22 cellular contexts compared by ENCODE assay signal in the genomic region with DNA sequence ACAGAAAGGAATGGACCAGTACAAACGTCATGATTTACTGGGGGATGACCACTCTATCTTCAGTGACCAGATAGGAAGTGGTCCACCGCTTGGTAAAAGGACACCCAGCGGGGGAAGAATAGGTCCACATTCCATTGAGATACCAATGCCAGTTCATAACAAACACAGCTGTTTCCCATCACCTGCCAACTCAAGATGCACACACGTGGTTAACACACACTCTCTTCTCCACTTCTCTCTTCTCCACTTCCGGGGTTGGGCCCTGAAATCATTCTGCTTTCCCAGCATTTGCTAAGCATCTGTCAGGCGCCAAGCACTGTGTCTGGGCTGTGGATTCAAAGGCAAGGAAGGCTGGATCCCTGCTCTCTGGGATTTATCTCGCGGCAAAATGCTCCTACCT.
"Had no signal": no experiment of that assay in that cellular context is flagged by ENCODE, and none has a peak within 500 bp of the region (broad histone marks: within the 10 kb centered on the region; RNA-seq: fewer than 3 reads in every experiment).

No MANE protein-coding gene starts in this region.

- H3K9me3 ChIP-seq: neutrophil, thoracic aorta, upper lobe of left lung had no signal

- H3K79me2 ChIP-seq: parathyroid adenoma had no signal

- H3K36me3 ChIP-seq: brain microvascular endothelial cell, neutrophil, thoracic aorta, upper lobe of left lung had no signal

- ATAC-seq: activated CD4-positive, CD25-positive, alpha-beta regulatory T cell treated with anti-CD3 and anti-CD28 coated beads, Interleukin-2, amount 50 U/mL, for 24 hours; activated CD8-positive, alpha-beta T cell treated with anti-CD3 and anti-CD28 coated beads, Interleukin-2, amount 10 ng/mL, durations not matched to agents 7 days and 5 days; activated T-cell treated with anti-CD3 and anti-CD28 coated beads, Interleukin-2, amount 50 U/mL, for 4 hours; esophagus mucosa; left cardiac atrium; natural killer cell; sciatic nerve; stimulated activated naive B cell treated with anti-CD40 and anti-IgM and Interleukin-4, amounts not matched to agents 10 μg/mL and 1 μg/mL and 100 μg/mL, for 72 hours had no signal

- H3K9me3 Mint-ChIP-seq: activated CD4-positive, alpha-beta T cell treated with anti-CD3 and anti-CD28 coated beads, Interleukin-2, amount 10 ng/mL, durations not matched to agents 7 days and 5 days; activated naive CD4-positive, alpha-beta T cell treated with anti-CD3 and anti-CD28 coated beads for 36 hours; activated T-cell treated with anti-CD3 and anti-CD28 coated beads, Interleukin-2, amount 50 U/mL, for 4 hours; central memory CD8-positive, alpha-beta T cell; natural killer cell; stimulated activated naive B cell treated with anti-CD40 and anti-IgM and Interleukin-4, amounts not matched to agents 10 μg/mL and 1 μg/mL and 100 μg/mL, for 72 hours; T-helper 1 cell treated with Interleukin-12 subunit alpha and Interleukin-12 subunit beta and Interleukin-4 antibody, amounts not matched to agents 30 μg/mL and 1 μg/mL, for 36 hours had no signal

- H3K9ac ChIP-seq: parathyroid adenoma had no signal

- H2AFZ ChIP-seq: parathyroid adenoma had no signal

- H3K27ac Mint-ChIP-seq: activated CD4-positive, alpha-beta T cell treated with anti-CD3 and anti-CD28 coated beads, Interleukin-2, amount 10 ng/mL, durations not matched to agents 7 days and 5 days; activated CD8-positive, alpha-beta T cell treated with anti-CD3 and anti-CD28 coated beads, Interleukin-2, amount 10 ng/mL, durations not matched to agents 7 days and 5 days; activated naive CD4-positive, alpha-beta T cell treated with anti-CD3 and anti-CD28 coated beads for 36 hours; natural killer cell; stimulated activated naive B cell treated with anti-CD40 and anti-IgM and Interleukin-4, amounts not matched to agents 10 μg/mL and 1 μg/mL and 100 μg/mL, for 72 hours; T-helper 1 cell treated with Interleukin-12 subunit alpha and Interleukin-12 subunit beta and Interleukin-4 antibody, amounts not matched to agents 30 μg/mL and 1 μg/mL, for 36 hours had no signal

- H3K4me1 Mint-ChIP-seq: activated CD4-positive, alpha-beta T cell treated with anti-CD3 and anti-CD28 coated beads, Interleukin-2, amount 10 ng/mL, durations not matched to agents 7 days and 5 days; central memory CD8-positive, alpha-beta T cell had no signal

- H3K27me3 ChIP-seq: brain microvascular endothelial cell, neutrophil, upper lobe of left lung had no signal

- H3K4me3 Mint-ChIP-seq: activated CD4-positive, alpha-beta T cell treated with anti-CD3 and anti-CD28 coated beads, Interleukin-2, amount 10 ng/mL, durations not matched to agents 7 days and 5 days; activated CD8-positive, alpha-beta T cell treated with anti-CD3 and anti-CD28 coated beads, Interleukin-2, amount 10 ng/mL, durations not matched to agents 7 days and 5 days; activated naive CD4-positive, alpha-beta T cell treated with anti-CD3 and anti-CD28 coated beads for 36 hours; activated T-cell treated with anti-CD3 and anti-CD28 coated beads, Interleukin-2, amount 50 U/mL, for 4 hours; central memory CD8-positive, alpha-beta T cell; natural killer cell; stimulated activated naive B cell treated with anti-CD40 and anti-IgM and Interleukin-4, amounts not matched to agents 10 μg/mL and 1 μg/mL and 100 μg/mL, for 72 hours; T-helper 1 cell treated with Interleukin-12 subunit alpha and Interleukin-12 subunit beta and Interleukin-4 antibody, amounts not matched to agents 30 μg/mL and 1 μg/mL, for 36 hours had no signal

- DNase-seq: activated CD4-positive, alpha-beta T cell treated with anti-CD3 and anti-CD28 coated beads, Interleukin-2, amount 10 ng/mL, durations not matched to agents 7 days and 5 days; activated CD8-positive, alpha-beta T cell treated with anti-CD3 and anti-CD28 coated beads, Interleukin-2, amount 10 ng/mL, durations not matched to agents 7 days and 5 days; activated naive CD4-positive, alpha-beta T cell treated with anti-CD3 and anti-CD28 coated beads for 36 hours; activated T-cell treated with anti-CD3 and anti-CD28 coated beads, Interleukin-2, amount 50 U/mL, for 4 hours; aorta; brain microvascular endothelial cell; hippocampal formation; left cardiac atrium; mesendoderm; natural killer cell; stimulated activated CD4-positive, alpha-beta T cell treated with anti-CD3 and anti-CD28 coated beads, Interleukin-4, amount 100 ng/mL, for 4 hours; stimulated activated naive B cell treated with anti-CD40 and anti-IgM and Interleukin-4, amounts not matched to agents 10 μg/mL and 1 μg/mL and 100 μg/mL, for 72 hours; upper lobe of left lung had no signal

- H3K4me1 ChIP-seq: parathyroid adenoma, upper lobe of left lung had no signal

- H3K4me3 ChIP-seq: coronary artery, thoracic aorta, upper lobe of left lung had no signal

- H3K36me3 Mint-ChIP-seq: natural killer cell had no signal

- H3K27ac ChIP-seq: brain microvascular endothelial cell, coronary artery, neutrophil, parathyroid adenoma, thoracic aorta, upper lobe of left lung had no signal
